ENCODE assay signal across 10 cellular contexts in the genomic region with DNA sequence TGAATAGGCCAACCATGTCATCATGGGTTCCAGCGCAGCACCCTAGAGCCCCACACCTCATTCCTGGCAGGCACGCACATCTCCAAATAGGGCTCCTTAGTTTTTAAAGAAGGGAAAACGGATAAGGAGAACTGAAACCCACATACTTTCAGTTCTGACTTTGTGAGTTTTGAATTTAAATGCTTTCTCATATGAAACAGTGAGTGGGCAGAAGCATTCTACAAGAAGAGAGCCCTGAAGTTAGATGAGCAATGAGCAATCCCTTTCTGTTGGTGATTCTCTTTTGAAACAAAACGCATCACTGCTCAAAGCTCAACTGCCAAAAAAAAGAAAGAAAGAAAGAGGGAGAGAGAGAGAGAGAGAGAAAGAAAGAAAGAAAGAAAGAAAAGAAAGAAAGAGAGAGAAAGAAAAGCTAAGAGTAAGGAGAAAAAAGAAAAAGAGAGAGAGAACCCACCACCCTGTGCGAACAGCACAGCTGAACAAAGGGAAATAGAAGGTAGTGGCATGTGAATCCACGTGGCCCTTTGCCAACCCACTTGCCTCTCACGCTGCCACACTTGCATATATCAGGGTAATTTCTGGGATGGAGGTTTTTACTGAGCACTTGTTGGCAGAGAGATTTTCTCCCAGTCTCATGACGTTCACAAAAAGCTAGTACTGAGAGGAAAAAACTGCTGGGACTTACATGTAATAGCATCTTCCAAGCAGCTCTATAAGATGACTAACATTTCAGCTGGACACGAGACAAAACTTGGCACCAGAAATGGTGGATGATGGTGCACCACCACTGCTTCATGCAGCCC. TPM values are rescaled to one million over a fixed set of nuclear protein-coding genes. Genes with fewer than 3 reads are reported as not detected.
DNase-seq lines count a peak whose midpoint lies in the region; ATAC-seq and TF ChIP-seq lines count a peak whose summit lies in the region.
"Had no signal": no experiment of that assay in that cellular context is flagged by ENCODE, and none has a peak within 500 bp of the region (broad histone marks: within the 10 kb centered on the region; RNA-seq: fewer than 3 reads in every experiment).

No MANE protein-coding gene starts in this region.

- no peak for TF ChIP-seq POLR2A in IMR-90 (IDR thresholded peaks at IDR 0.05; ENCODE audit: low read depth, low read length)
- no peak for TF ChIP-seq POLR2A in transverse colon (IDR thresholded peaks at IDR 0.05)

- in situ Hi-C loops in IMR-90 (cut with MboI; ENCODE audit: low sequenced_read_pairs) (no loop called here), astrocyte of the spinal cord (cut with HindIII; ENCODE audit: low sequenced_read_pairs) (no loop called here), transverse colon (cut with MboI; ENCODE audit: low pct_ligation_motif_present in 1 of 4, low pct_unique_long_range_greater_than_20kb in 1 of 4, low sequenced_read_pairs in 3 of 4) (no loop called here)

- no TSS peak for BruUV-seq in IMR-90 (replicated peaks; lab: Mats Ljungman, UMichigan)

- H2BK120ac ChIP-seq in IMR-90 (ENCODE audit: low read depth, low read length) = no peak overlapping the region

- peak overlapping the region in 1 of 2 experiments; percentile 40; a peak in 1 of 4 replicates for H4K8ac ChIP-seq in IMR-90 (ENCODE audit: low read depth in 2 of 2, low read length in 2 of 2)

- no peak overlapping the region for H3K56ac ChIP-seq in IMR-90 (ENCODE audit: extremely low read depth, insufficient read depth, low read length)

- H4K20me1 ChIP-seq in IMR-90 (ENCODE audit: insufficient read depth, low read length) = no peaks in the 10 kb centered on the region

- peaks cover 7% of the 10 kb centered on the region for H3K4me1 ChIP-seq in IMR-90 (ENCODE audit: control insufficient read depth, insufficient read depth, low read length)
- peaks cover 0 to 38% (median 17%) of the 10 kb centered on the region in 4 donors for H3K4me1 ChIP-seq in transverse colon

- intact Hi-C loops in IMR-90 (cut with micrococcal nuclease) = no loop called here
- intact Hi-C loops in transverse colon (cut with DNase I; ENCODE audit: low total_unique reads) = no loop called here

- WGBS in IMR-90 (ENCODE audit: extremely low coverage in 2 of 2, insufficient read length in 1 of 2), 2 experiments = 13% methylated on average over 1 of the region's 9 CpGs; no CpG with 5 or more reads in 1 of the 2 experiments
- 7 to 48% methylated on average over 3 to 9 of the region's 9 CpGs for WGBS in transverse colon (ENCODE audit: low coverage in 1 of 2), 2 donors

- TF ChIP-seq CTCF in GM06990 (IDR thresholded peaks at IDR 0.05; ENCODE audit: insufficient read depth, low read length, poor library complexity, severe bottlenecking) (no peak), GM20000 (IDR thresholded peaks at IDR 0.05; ENCODE audit: extremely low read depth, missing control alignments) (no peak), IMR-90 (conservative IDR thresholded peaks at IDR 0.05; ENCODE audit: low read depth, low read length) (no peak), astrocyte of the spinal cord (IDR thresholded peaks at IDR 0.05; ENCODE audit: low read depth, low read length) (no peak), transverse colon (IDR thresholded peaks at IDR 0.05) (no peak)

- no peak overlapping the region for H2AK5ac ChIP-seq in IMR-90 (ENCODE audit: low read depth, low read length)

- H3K4me3 ChIP-seq in GM06990 (replicated peaks; ENCODE audit: low read depth, low read length) (no peak overlapping the region), IMR-90 (ENCODE audit: insufficient read depth, low read depth, low read length) (no peak overlapping the region), astrocyte of the spinal cord (ENCODE audit: low read depth, low read length) (no peak overlapping the region), transverse colon (no peak overlapping the region)
- H3K4me3 ChIP-seq: cardiac muscle cell, skin epidermis had no signal

- H3K27me3 ChIP-seq in GM06990 (replicated peaks; ENCODE audit: control insufficient read depth, insufficient read depth, low read length) (no peaks in the 10 kb centered on the region), IMR-90 (ENCODE audit: control insufficient read depth, insufficient read depth, low read length) (no peaks in the 10 kb centered on the region), transverse colon (no peaks in the 10 kb centered on the region)
- H3K27me3 ChIP-seq: cardiac muscle cell had no signal

- dilution Hi-C loops in IMR-90 (cut with HindIII; ENCODE audit: low sequenced_read_pairs, unreplicated experiment) = no loop called here

- POLR2A ChIA-PET in IMR-90 (lab: Charles Lee; ENCODE audit: unreplicated experiment) = no interaction called here

- DNase-seq in GM06990 (ENCODE audit: extremely low read depth, insufficient read length) (peak; percentile 80), GM20000 (ENCODE audit: low spot score) (peak; percentile 27), IMR-90 (peak; percentile 70), astrocyte of the spinal cord (ENCODE audit: low read depth, low spot score) (peak; percentile 48), transverse colon (no peak), SHP77 treated with DMSO at 0.1 percent for 48 hours (lab: John Stamatoyannopoulos, UW) (no peak), COLO668 (lab: John Stamatoyannopoulos, UW; ENCODE audit: unreplicated experiment) (no peak), NCI-H1092 (lab: John Stamatoyannopoulos, UW) (no peak)

- H2BK15ac ChIP-seq in IMR-90 (ENCODE audit: low read depth, low read length) = no peak overlapping the region

- H3K14ac ChIP-seq in IMR-90 (replicated peaks; ENCODE audit: low read depth, low read length) = peak overlapping the region; percentile 31; the same call in 1 of the 2 replicates

- no peak overlapping the region for H3K4me2 ChIP-seq in IMR-90 (ENCODE audit: low read depth, low read length)

- H4K5ac ChIP-seq in IMR-90 (ENCODE audit: low read depth, low read length) = no peak overlapping the region

- no peak for TF ChIP-seq RAD21 in IMR-90 (IDR thresholded peaks at IDR 0.05; ENCODE audit: low read length)

- CTCF ChIA-PET in IMR-90 (lab: Yijun Ruan, JAX) = interaction anchor here (0.9 kb wide), 1 partner anchor 8 kb away, joined by 3 read pairs; no protein-coding TSS in a partner anchor

- H3K36me3 ChIP-seq in GM06990 (ENCODE audit: control insufficient read depth, insufficient read depth, low read length) (no peaks in the 10 kb centered on the region), IMR-90 (ENCODE audit: control insufficient read depth, insufficient read depth, low read length) (no peaks in the 10 kb centered on the region), transverse colon (no peaks in the 10 kb centered on the region)
- H3K36me3 ChIP-seq: cardiac muscle cell had no signal

- ATAC-seq in IMR-90 (ENCODE audit: low read depth) = 0 out of 2 replicates have a peak, but pooled peaks have one; percentile 9

- no peak overlapping the region for H2AK9ac ChIP-seq in IMR-90 (replicated peaks; ENCODE audit: low read depth, low read length, poor library complexity)

- H4K91ac ChIP-seq in IMR-90 (ENCODE audit: insufficient read depth, low read depth, low read length) = no peak overlapping the region

- H3K79me1 ChIP-seq in IMR-90 (ENCODE audit: low read depth in 1 of 2, low read length in 2 of 2) = no peaks in the 10 kb centered on the region

- TF ChIP-seq EP300 in transverse colon (IDR thresholded peaks at IDR 0.05; ENCODE audit: low read depth) = no peak

- H3K27ac ChIP-seq in IMR-90 (ENCODE audit: insufficient read depth, low read length) (no peak overlapping the region), transverse colon (peak overlapping the region; percentile 16 to 35 (median 25))
- H3K27ac ChIP-seq: cardiac muscle cell had no signal

- peaks cover 3% of the 10 kb centered on the region; the same call in 1 of the 2 replicates for H3K9me1 ChIP-seq in IMR-90 (ENCODE audit: insufficient read depth, low read length)

- H3K9ac ChIP-seq in IMR-90 (ENCODE audit: low read depth, low read length) = no peak overlapping the region

- H2AFZ ChIP-seq in IMR-90 (replicated peaks; ENCODE audit: low read length, poor library complexity) = no peak overlapping the region

- peak overlapping the region; percentile 33; the same call in 1 of the 2 replicates for H2BK20ac ChIP-seq in IMR-90 (ENCODE audit: low read depth, low read length)

- H3K9me3 ChIP-seq in IMR-90 (ENCODE audit: control insufficient read depth, insufficient read depth, low read length) (no peaks in the 10 kb centered on the region), transverse colon (no peaks in the 10 kb centered on the region)

- H3K18ac ChIP-seq in IMR-90 (ENCODE audit: low read depth, low read length) = no peak overlapping the region

- peak overlapping the region; percentile 72; the same call in 1 of the 2 replicates for H3K4ac ChIP-seq in IMR-90 (ENCODE audit: low read depth, low read length)

- H3K23ac ChIP-seq in IMR-90 (ENCODE audit: low read depth, low read length) = peak overlapping the region; percentile 31; the same call in 1 of the 2 replicates

- no peak overlapping the region for H2BK5ac ChIP-seq in IMR-90 (ENCODE audit: low read depth, low read length, poor library complexity, severe bottlenecking)

TF ChIP-seq in IMR-90, 13 proteins besides CTCF, POLR2A, EP300 and RAD21 (continues in another document):
- TF ChIP-seq FOS (IDR thresholded peaks at IDR 0.05; ENCODE audit: low read depth, low read length) (no peak), CEBPB (IDR thresholded peaks at IDR 0.05; ENCODE audit: low read depth, low read length) (no peak), BHLHE40 (IDR thresholded peaks at IDR 0.05; ENCODE audit: low read depth, low read length) (no peak), SMC3 (IDR thresholded peaks at IDR 0.05; ENCODE audit: low read depth, low read length) (no peak)
- TF ChIP-seq, protein P1, sequence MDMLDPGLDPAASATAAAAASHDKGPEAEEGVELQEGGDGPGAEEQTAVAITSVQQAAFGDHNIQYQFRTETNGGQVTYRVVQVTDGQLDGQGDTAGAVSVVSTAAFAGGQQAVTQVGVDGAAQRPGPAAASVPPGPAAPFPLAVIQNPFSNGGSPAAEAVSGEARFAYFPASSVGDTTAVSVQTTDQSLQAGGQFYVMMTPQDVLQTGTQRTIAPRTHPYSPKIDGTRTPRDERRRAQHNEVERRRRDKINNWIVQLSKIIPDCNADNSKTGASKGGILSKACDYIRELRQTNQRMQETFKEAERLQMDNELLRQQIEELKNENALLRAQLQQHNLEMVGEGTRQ (IDR thresholded peaks at IDR 0.05; ENCODE audit: low read depth, low read length) = no peak

RNA-seq across cellular contexts. Expression of a gene that starts 31.0 kb away (rescaled TPM):
- total RNA-seq in IMR-90 (2012; rRNA removed) = 9,222 and 11,116 TPM in 2 replicates
- 4,133 and 4,648 TPM in 2 replicates for polyA plus RNA-seq in IMR-90 (2012; rRNA removed)
- polyA plus RNA-seq in IMR-90 (2012; cell fraction: cytosol; rRNA removed) = 4,164 and 9,036 TPM in 2 replicates
- polyA plus RNA-seq in IMR-90 (2012; cell fraction: nucleus; rRNA removed; ENCODE audit: low replicate concordance) = 567 and 1,669 TPM in 2 replicates
- total RNA-seq in transverse colon = 1,000 to 10,000 TPM in 3 of 4 donors, 100 to 1,000 TPM in 1; 680 to 4,578 (median 2,996) TPM

RNA-seq across cellular contexts. Expression of a gene that starts 38.5 kb away (rescaled TPM):
- total RNA-seq in IMR-90 (2012; rRNA removed) (not detected in 2 replicates), transverse colon (under 1 TPM in 2 of 4 donors, not detected in 2; 0.14 to 0.64 TPM)
- polyA plus RNA-seq in IMR-90 (2012; rRNA removed) = not detected in 2 replicates
- polyA plus RNA-seq in IMR-90 (2012; cell fraction: cytosol; rRNA removed) = not detected in 2 replicates
- not detected in 2 replicates for polyA plus RNA-seq in IMR-90 (2012; cell fraction: nucleus; rRNA removed; ENCODE audit: low replicate concordance)
- total RNA-seq: cardiac muscle cell had no signal
- polyA plus RNA-seq: cardiac muscle cell had no signal

Comparison
In these comparisons a context has a peak if more than half of its experiments do, and no peak if none do; other contexts are left out.
1. DNase-seq: peak in GM06990 (single experiment), GM20000 (single experiment), IMR-90 (single experiment) and astrocyte of the spinal cord (single experiment); none in transverse colon (single experiment), SHP77 treated with DMSO at 0.1 percent for 48 hours (single experiment), COLO668 (single experiment) and NCI-H1092 (single experiment).